7 cellular contexts compared by ENCODE assay signal in the genomic region with DNA sequence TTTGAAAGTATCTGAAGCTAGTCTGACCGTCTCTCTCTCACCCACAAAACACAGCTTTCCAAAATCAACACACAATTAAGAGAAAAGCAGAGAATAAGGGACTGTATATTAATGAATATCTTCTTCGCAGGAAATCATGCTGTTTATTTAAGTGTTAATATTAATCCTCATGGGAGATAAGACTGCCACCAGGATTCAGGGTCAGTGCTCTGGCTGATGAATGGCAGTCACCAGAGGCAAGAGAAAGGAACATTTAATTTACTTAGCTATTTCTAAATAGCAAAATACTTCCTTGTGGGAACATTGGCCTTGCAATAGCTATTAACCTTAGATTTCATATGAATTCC. TPM values are rescaled to one million over a fixed set of nuclear protein-coding genes. Genes with fewer than 3 reads are reported as not detected.
DNase-seq lines count a peak whose midpoint lies in the region; ATAC-seq, FAIRE-seq and TF ChIP-seq lines count a peak whose summit lies in the region.

No MANE protein-coding gene starts in this region.

- H3K9me3 Mint-ChIP-seq in GM23338, result no peaks in the 10 kb centered on the region

- ATAC-seq in GM23338 (no peak), GM21528 (IDR thresholded peaks at IDR 0.05; ENCODE audit: low FRiP score, unreplicated experiment) (no peak)

- H2AFZ ChIP-seq in GM23338, result no peak overlapping the region
- no peak overlapping the region for H2AFZ ChIP-seq in SU-DHL-6 (ENCODE audit: low read depth, low read length, severe bottlenecking)
- H2AFZ ChIP-seq in hepatocyte, result no peak overlapping the region

- 29% methylated on average over 2 of the region's 2 CpGs for WGBS in hepatocyte (ENCODE audit: low lambda C conversion rate, missing lambda C conversion rate)

- peaks cover 18% of the 10 kb centered on the region for H3K4me1 ChIP-seq in GM23338 (ENCODE audit: insufficient read depth)
- peaks cover 23% of the 10 kb centered on the region for H3K4me1 ChIP-seq in hepatocyte (ENCODE audit: insufficient read depth)

- no peaks in the 10 kb centered on the region for H3K9me2 ChIP-seq in GM23338 (ENCODE audit: insufficient read depth)
- H3K9me2 ChIP-seq in SU-DHL-6 (replicated peaks; ENCODE audit: insufficient read depth, low read length), result no peaks in the 10 kb centered on the region
- H3K9me2 ChIP-seq in hepatocyte (replicated peaks; ENCODE audit: insufficient read depth), result no peaks in the 10 kb centered on the region

- no peak overlapping the region for H3K9ac ChIP-seq in SU-DHL-6 (ENCODE audit: low read length)

- FAIRE-seq in D721Med (lab: Jason Lieb, UNC), result no peak

- peak overlapping the region; percentile 41; the same call in 2 of the 3 replicates for H3K4me3 Mint-ChIP-seq in GM23338

- H3K4me2 ChIP-seq in GM23338, result no peak overlapping the region
- peak overlapping the region; percentile 96 for H3K4me2 ChIP-seq in SU-DHL-6 (ENCODE audit: low read depth, low read length, poor library complexity, severe bottlenecking)
- H3K4me2 ChIP-seq in hepatocyte, result peak overlapping the region; percentile 83

- H3K79me2 ChIP-seq in GM23338 (replicated peaks; ENCODE audit: insufficient read depth) (peaks cover 38% of the 10 kb centered on the region), SU-DHL-6 (ENCODE audit: insufficient read depth, low read length) (peaks cover 41% of the 10 kb centered on the region), hepatocyte (peaks cover 62% of the 10 kb centered on the region)

- DNase-seq in GM23338 (ENCODE audit: low spot score), result no peak
- DNase-seq in hepatocyte (ENCODE audit: low spot score), result no peak
- no peak for DNase-seq in D721Med (ENCODE audit: insufficient read length, low spot score)
- no peak for DNase-seq in NOMO-1 (lab: John Stamatoyannopoulos, UW; ENCODE audit: unreplicated experiment in 2 of 2)

- no peak overlapping the region for H3K27ac ChIP-seq in GM23338 (ENCODE audit: low read depth)
- no peak overlapping the region for H3K27ac ChIP-seq in SU-DHL-6 (ENCODE audit: low read depth, low read length)
- H3K27ac ChIP-seq in hepatocyte, result peak overlapping the region; percentile 92
- H3K27ac ChIP-seq in skin epidermis, result peak overlapping the region in 19 of 21 experiments; percentile 10 to 100 (median 63)

- H3K27me3 ChIP-seq in GM23338 (ENCODE audit: insufficient read depth), result no peaks in the 10 kb centered on the region
- H3K27me3 ChIP-seq in SU-DHL-6 (ENCODE audit: low read length), result no peaks in the 10 kb centered on the region
- no peaks in the 10 kb centered on the region for H3K27me3 ChIP-seq in hepatocyte

- H3F3A ChIP-seq in GM23338 (replicated peaks; ENCODE audit: low read depth) (no peaks in the 10 kb centered on the region), SU-DHL-6 (ENCODE audit: insufficient read depth) (no peaks in the 10 kb centered on the region)

- H3K27me3 Mint-ChIP-seq in GM23338 (ENCODE audit: insufficient read depth, low read depth, poor library complexity), result peaks cover 14% of the 10 kb centered on the region

- H3K36me3 ChIP-seq in GM23338 (ENCODE audit: insufficient read depth) (no peaks in the 10 kb centered on the region), SU-DHL-6 (ENCODE audit: low read length) (peaks cover 18% of the 10 kb centered on the region; the same call in 1 of the 2 replicates), hepatocyte (replicated peaks; ENCODE audit: insufficient read depth, low read depth) (no peaks in the 10 kb centered on the region)

- H3K9me3 ChIP-seq in SU-DHL-6 (ENCODE audit: insufficient read depth, low read length) (no peaks in the 10 kb centered on the region), hepatocyte (ENCODE audit: low read depth) (no peaks in the 10 kb centered on the region)

- H3K36me3 Mint-ChIP-seq in GM23338 (ENCODE audit: low read depth), result peaks cover 7% of the 10 kb centered on the region; the same call in 2 of the 3 replicates

- H3K4me3 ChIP-seq in GM23338, result no peak overlapping the region
- H3K4me3 ChIP-seq in SU-DHL-6 (ENCODE audit: insufficient read depth, low read length, poor library complexity, severe bottlenecking), result no peak overlapping the region
- peak overlapping the region; percentile 2 for H3K4me3 ChIP-seq in hepatocyte
- no peak overlapping the region for H3K4me3 ChIP-seq in skin epidermis

- H3K27ac Mint-ChIP-seq in GM23338, result no peak overlapping the region

- H4K20me1 ChIP-seq in GM23338 (replicated peaks; ENCODE audit: insufficient read depth) (0 out of 2 replicates have a peak, but pooled peaks cover 3% of the 10 kb centered on the region), SU-DHL-6 (ENCODE audit: low read depth, low read length) (peaks cover 8% of the 10 kb centered on the region; the same call in 1 of the 2 replicates), hepatocyte (ENCODE audit: insufficient read depth, poor library complexity, severe bottlenecking) (no peaks in the 10 kb centered on the region)

- TF ChIP-seq CTCF in GM23338 (conservative IDR thresholded peaks at IDR 0.05; ENCODE audit: low read depth in 2 of 2) (no peak), SU-DHL-6 (IDR thresholded peaks at IDR 0.05; ENCODE audit: insufficient read depth, low read length, poor library complexity, severe bottlenecking) (no peak), hepatocyte (IDR thresholded peaks at IDR 0.05; ENCODE audit: poor library complexity) (no peak), D721Med (IDR thresholded peaks at IDR 0.05; ENCODE audit: insufficient read depth, missing control alignments) (no peak)

- peaks cover 41% of the 10 kb centered on the region for H3K4me1 Mint-ChIP-seq in GM23338

TF ChIP-seq in GM23338, 12 proteins besides CTCF, POLR2A, EP300 and RAD21 (continues in another document):
- TF ChIP-seq EZH2phosphoT487 (IDR thresholded peaks at IDR 0.05; ENCODE audit: unreplicated experiment), result no peak
- TF ChIP-seq CREB1 (CRISPR knock-in tag; IDR thresholded peaks at IDR 0.05; ENCODE audit: low read depth), result no peak
- TF ChIP-seq ZNF331 (CRISPR knock-in tag; IDR thresholded peaks at IDR 0.05; ENCODE audit: low read depth), result no peak
- TF ChIP-seq, protein P1, sequence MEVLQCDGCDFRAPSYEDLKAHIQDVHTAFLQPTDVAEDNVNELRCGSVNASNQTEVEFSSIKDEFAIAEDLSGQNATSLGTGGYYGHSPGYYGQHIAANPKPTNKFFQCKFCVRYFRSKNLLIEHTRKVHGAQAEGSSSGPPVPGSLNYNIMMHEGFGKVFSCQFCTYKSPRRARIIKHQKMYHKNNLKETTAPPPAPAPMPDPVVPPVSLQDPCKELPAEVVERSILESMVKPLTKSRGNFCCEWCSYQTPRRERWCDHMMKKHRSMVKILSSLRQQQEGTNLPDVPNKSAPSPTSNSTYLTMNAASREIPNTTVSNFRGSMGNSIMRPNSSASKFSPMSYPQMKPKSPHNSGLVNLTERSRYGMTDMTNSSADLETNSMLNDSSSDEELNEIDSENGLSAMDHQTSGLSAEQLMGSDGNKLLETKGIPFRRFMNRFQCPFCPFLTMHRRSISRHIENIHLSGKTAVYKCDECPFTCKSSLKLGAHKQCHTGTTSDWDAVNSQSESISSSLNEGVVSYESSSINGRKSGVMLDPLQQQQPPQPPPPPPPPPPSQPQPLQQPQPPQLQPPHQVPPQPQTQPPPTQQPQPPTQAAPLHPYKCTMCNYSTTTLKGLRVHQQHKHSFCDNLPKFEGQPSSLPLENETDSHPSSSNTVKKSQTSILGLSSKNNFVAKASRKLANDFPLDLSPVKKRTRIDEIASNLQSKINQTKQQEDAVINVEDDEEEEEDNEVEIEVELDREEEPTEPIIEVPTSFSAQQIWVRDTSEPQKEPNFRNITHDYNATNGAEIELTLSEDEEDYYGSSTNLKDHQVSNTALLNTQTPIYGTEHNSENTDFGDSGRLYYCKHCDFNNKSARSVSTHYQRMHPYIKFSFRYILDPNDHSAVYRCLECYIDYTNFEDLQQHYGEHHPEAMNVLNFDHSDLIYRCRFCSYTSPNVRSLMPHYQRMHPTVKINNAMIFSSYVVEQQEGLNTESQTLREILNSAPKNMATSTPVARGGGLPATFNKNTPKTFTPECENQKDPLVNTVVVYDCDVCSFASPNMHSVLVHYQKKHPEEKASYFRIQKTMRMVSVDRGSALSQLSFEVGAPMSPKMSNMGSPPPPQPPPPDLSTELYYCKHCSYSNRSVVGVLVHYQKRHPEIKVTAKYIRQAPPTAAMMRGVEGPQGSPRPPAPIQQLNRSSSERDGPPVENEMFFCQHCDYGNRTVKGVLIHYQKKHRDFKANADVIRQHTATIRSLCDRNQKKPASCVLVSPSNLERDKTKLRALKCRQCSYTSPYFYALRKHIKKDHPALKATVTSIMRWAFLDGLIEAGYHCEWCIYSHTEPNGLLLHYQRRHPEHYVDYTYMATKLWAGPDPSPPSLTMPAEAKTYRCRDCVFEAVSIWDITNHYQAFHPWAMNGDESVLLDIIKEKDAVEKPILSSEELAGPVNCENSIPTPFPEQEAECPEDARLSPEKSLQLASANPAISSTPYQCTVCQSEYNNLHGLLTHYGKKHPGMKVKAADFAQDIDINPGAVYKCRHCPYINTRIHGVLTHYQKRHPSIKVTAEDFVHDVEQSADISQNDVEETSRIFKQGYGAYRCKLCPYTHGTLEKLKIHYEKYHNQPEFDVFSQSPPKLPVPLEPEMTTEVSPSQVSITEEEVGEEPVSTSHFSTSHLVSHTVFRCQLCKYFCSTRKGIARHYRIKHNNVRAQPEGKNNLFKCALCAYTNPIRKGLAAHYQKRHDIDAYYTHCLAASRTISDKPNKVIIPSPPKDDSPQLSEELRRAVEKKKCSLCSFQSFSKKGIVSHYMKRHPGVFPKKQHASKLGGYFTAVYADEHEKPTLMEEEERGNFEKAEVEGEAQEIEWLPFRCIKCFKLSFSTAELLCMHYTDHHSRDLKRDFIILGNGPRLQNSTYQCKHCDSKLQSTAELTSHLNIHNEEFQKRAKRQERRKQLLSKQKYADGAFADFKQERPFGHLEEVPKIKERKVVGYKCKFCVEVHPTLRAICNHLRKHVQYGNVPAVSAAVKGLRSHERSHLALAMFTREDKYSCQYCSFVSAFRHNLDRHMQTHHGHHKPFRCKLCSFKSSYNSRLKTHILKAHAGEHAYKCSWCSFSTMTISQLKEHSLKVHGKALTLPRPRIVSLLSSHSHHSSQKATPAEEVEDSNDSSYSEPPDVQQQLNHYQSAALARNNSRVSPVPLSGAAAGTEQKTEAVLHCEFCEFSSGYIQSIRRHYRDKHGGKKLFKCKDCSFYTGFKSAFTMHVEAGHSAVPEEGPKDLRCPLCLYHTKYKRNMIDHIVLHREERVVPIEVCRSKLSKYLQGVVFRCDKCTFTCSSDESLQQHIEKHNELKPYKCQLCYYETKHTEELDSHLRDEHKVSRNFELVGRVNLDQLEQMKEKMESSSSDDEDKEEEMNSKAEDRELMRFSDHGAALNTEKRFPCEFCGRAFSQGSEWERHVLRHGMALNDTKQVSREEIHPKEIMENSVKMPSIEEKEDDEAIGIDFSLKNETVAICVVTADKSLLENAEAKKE (CRISPR knock-in tag; IDR thresholded peaks at IDR 0.05), result no peak
- no peak for TF ChIP-seq EZH2 (IDR thresholded peaks at IDR 0.05; ENCODE audit: low read depth, unreplicated experiment)

RNA-seq across cellular contexts. Expression of gene SCYL3, which starts 2.2 kb away (rescaled TPM):
- total RNA-seq in GM23338 (2014; rRNA removed; shearing (Covaris generic)), result 6.1 and 6.8 TPM in 2 replicates
- polyA plus RNA-seq in GM23338 (2016; fragmentation: Nextera tagmentation; extraction: Ambion mirVana) (1.8 and 2.2 TPM in 2 replicates), hepatocyte (4.4 and 4.9 TPM in 2 replicates)
- 6.6 and 7.7 TPM in 2 replicates for total RNA-seq in hepatocyte

Comparison
In these comparisons a context has a peak if more than half of its experiments do, and no peak if none do; other contexts are left out.
1. H3K27ac ChIP-seq: peak in hepatocyte (single experiment) and skin epidermis (19 of 21); none in GM23338 (single experiment) and SU-DHL-6 (single experiment).